ENCODE assay signal across 8 cellular contexts in the genomic region with DNA sequence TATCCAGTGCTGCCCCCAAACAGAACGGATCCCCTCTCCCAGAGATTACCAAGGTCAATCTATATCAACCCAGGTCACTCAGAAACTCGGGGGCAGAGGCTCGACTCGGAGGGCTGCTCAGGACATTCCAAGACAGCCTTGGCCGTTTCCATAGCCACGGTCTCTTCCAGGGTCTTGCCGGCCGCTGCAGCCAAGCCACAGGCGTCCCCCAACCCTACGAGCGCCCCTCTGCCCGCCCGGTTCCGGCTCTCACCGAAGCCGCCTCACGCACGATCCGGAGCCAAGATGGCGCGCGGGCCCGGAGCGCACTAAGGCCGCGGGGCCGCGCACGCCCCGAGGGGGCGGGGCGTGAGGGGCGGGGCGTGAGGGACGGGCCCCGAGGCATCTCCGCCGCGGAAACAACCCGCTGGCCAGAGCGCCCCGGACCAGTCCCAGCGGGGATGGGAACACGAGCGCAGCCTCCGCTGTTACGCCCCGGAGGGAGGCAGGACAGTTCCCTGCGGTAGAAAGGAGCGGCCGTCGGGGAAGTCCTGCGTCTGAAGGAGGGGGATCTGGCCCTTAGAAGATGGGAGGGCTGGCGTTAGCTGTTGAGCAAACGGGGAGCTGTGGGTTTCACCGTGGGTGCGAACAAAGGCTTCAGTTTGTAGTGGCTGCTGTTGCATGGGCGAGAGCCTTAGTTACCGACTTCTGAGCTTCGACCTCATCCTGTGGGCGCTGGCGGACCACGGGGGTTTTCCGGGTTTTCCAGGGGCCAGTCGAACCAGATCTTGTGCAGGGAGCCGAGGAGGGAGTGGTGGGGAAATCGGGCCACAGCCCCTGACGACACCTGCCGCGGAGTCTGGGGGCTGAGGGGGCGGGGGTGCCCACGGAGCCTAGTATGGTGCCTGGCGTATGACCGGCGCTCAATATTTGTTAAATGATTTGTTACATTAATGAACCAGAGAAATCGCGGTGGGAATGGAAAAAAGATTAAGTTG. TPM values are rescaled to one million over a fixed set of nuclear protein-coding genes. Genes with fewer than 3 reads are reported as not detected.
DNase-seq lines count a peak whose midpoint lies in the region; ATAC-seq, FAIRE-seq and TF ChIP-seq lines count a peak whose summit lies in the region.

TSS of gene RPP25L (minus strand) at position 287 of the 977 bp plus-strand sequence. CDS start 801 bp downstream, outside the sequence.

- peak within 1 kb of the TSS; percentile 80 for H3K27ac ChIP-seq in astrocyte (ENCODE audit: low read depth, low read length)
- H3K27ac ChIP-seq in aorta (ENCODE audit: low read depth in 1 of 2, low read length in 2 of 2): peak within 1 kb of the TSS in 1 of 2 donors; percentile 9

- peak within 1 kb of the TSS; percentile 95 for H3K4me3 Mint-ChIP-seq in astrocyte (ENCODE audit: unreplicated experiment)

- H3K9ac ChIP-seq in astrocyte (ENCODE audit: low read length): peak within 1 kb of the TSS; percentile 97

- no peak for DNase-seq in GM12864 (ENCODE audit: low read depth)
- DNase-seq in HFF-Myc (ENCODE audit: extremely low read depth, low read depth): peak; percentile 40
- peak; percentile 47 for DNase-seq in NCI-H1048 (lab: John Stamatoyannopoulos, UW)
- peak; percentile 70 for DNase-seq in T-helper 22 cell (ENCODE audit: low read depth)
- DNase-seq in astrocyte (ENCODE audit: low read depth): peak; percentile 68
- peak; percentile 94 for DNase-seq in hepatic stellate cell (ENCODE audit: low spot score)
- peak; percentile 38 for DNase-seq in renal cortical epithelial cell (ENCODE audit: low read depth)
- DNase-seq in aorta: peak; percentile 91 to 95

- H3K9me3 ChIP-seq in astrocyte (ENCODE audit: insufficient read depth, low read depth, low read length): no peaks in the 10 kb centered on the region
- no peaks in the 10 kb centered on the region for H3K9me3 ChIP-seq in aorta (ENCODE audit: control insufficient read depth, low read length)

- FAIRE-seq in astrocyte (lab: Jason Lieb, UNC): no peak

- peak within 1 kb of the TSS; percentile 97 for H2AFZ ChIP-seq in astrocyte (ENCODE audit: low read depth, low read length)

- peak within 1 kb of the TSS; percentile 89 for H3K27ac Mint-ChIP-seq in astrocyte (ENCODE audit: unreplicated experiment)

- peaks cover 17% of the 10 kb centered on the region for H3K36me3 Mint-ChIP-seq in astrocyte (ENCODE audit: low read depth, unreplicated experiment)

- TF ChIP-seq CTCF in GM12864 (IDR thresholded peaks at IDR 0.05; ENCODE audit: low read depth, low read length, missing control alignments) (no peak), HFF-Myc (IDR thresholded peaks at IDR 0.05; ENCODE audit: low read depth, low read length, missing control alignments) (no peak), astrocyte (IDR thresholded peaks at IDR 0.05; ENCODE audit: insufficient read depth, low read depth, low read length) (no peak)

- peaks cover 3% of the 10 kb centered on the region for H4K20me1 ChIP-seq in astrocyte (ENCODE audit: insufficient read depth, low read length)

- intact Hi-C loops in aorta (cut with DNase I): loop anchor here in 1 of 2 donors (2.0 kb wide), 1 partner anchor 21 kb away; no protein-coding TSS in a partner anchor

- WGBS in aorta, 2 donors: 1% methylated on average over 76 to 77 of the region's 77 CpGs

- peak within 1 kb of the TSS; percentile 100 for H3K4me2 ChIP-seq in astrocyte (ENCODE audit: low read length)

- H3K4me3 ChIP-seq in GM12864 (ENCODE audit: low read depth, low read length): peak within 1 kb of the TSS; percentile 72
- peak within 1 kb of the TSS; percentile 96 for H3K4me3 ChIP-seq in HFF-Myc (replicated peaks; ENCODE audit: low read depth, low read length)
- H3K4me3 ChIP-seq in astrocyte (ENCODE audit: insufficient read depth, low read depth, low read length): peak within 1 kb of the TSS; percentile 94
- H3K4me3 ChIP-seq in aorta (ENCODE audit: low read length in 2 of 2): peak within 1 kb of the TSS; percentile 41 to 53

- peaks cover 15% of the 10 kb centered on the region for H3K4me1 ChIP-seq in astrocyte (ENCODE audit: insufficient read depth, low read length)
- no peaks in the 10 kb centered on the region for H3K4me1 ChIP-seq in aorta (ENCODE audit: control insufficient read depth in 1 of 2, insufficient read depth in 2 of 2, low read length in 2 of 2)

- no peaks in the 10 kb centered on the region for H3K9me3 Mint-ChIP-seq in astrocyte (ENCODE audit: unreplicated experiment)

- peaks cover 2% of the 10 kb centered on the region for H3K27me3 Mint-ChIP-seq in astrocyte (ENCODE audit: low read depth, unreplicated experiment)

- H3K27me3 ChIP-seq in astrocyte (ENCODE audit: insufficient read depth, low read length) (no peaks in the 10 kb centered on the region), aorta (ENCODE audit: control insufficient read depth in 1 of 2, insufficient read depth in 2 of 2, low read length in 1 of 2) (no peaks in the 10 kb centered on the region)

- H3K36me3 ChIP-seq in astrocyte (ENCODE audit: insufficient read depth, low read length): peaks cover 4% of the 10 kb centered on the region
- H3K36me3 ChIP-seq in aorta (ENCODE audit: control insufficient read depth in 1 of 2, insufficient read depth in 2 of 2, low read length in 1 of 2): no peaks in the 10 kb centered on the region

- ATAC-seq in aorta (ENCODE audit: low FRiP score): peak; percentile 98

- H3K4me1 Mint-ChIP-seq in astrocyte (ENCODE audit: low read depth, unreplicated experiment): peaks cover 6% of the 10 kb centered on the region

- H3K79me2 ChIP-seq in astrocyte (ENCODE audit: insufficient read depth, low read length): peaks cover 12% of the 10 kb centered on the region

RNA-seq across cellular contexts. Expression of gene RPP25L, which starts in this region (rescaled TPM):
- total RNA-seq in astrocyte (13.9 TPM in 2 replicates), renal cortical epithelial cell (14.9 and 16.1 TPM in 2 replicates), aorta (1 to 10 TPM; 6.0 to 9.8 TPM)
- 10 to 100 TPM; 16.2 to 17.3 TPM for polyA plus RNA-seq in aorta
